ENCODE assay signal across 27 cellular contexts in the genomic region with DNA sequence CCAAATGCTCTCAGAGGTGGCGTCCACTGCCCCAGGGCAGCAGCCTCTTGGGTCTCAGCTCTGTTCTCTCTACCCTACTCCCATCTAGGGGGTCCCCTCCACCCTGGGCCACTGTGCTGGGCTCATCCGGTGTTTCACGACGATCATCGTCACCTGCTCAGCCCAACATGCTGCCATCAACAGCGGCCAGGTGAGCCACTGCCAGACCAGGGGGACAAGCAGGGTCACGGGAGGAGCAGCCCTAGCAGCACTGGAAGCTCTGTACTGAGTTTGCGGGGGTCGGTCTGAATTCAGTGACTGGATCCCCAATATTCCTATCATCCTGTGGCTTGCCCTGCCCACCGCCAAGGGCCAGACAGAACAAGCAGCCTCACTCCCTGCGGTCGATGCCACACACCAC. TPM values are rescaled to one million over a fixed set of nuclear protein-coding genes. Genes with fewer than 3 reads are reported as not detected.
"Had no signal": no experiment of that assay in that cellular context is flagged by ENCODE, and none has a peak within 500 bp of the region (broad histone marks: within the 10 kb centered on the region; RNA-seq: fewer than 3 reads in every experiment).

No MANE protein-coding gene starts in this region.

- H3K4me1 ChIP-seq: foreskin keratinocyte had no signal

- H3K27ac ChIP-seq: esophagus muscularis mucosa, foreskin keratinocyte, heart left ventricle, right lobe of liver, thyroid gland, upper lobe of right lung had no signal

- H3K36me3 ChIP-seq: esophagus muscularis mucosa, heart left ventricle, right lobe of liver, thyroid gland, upper lobe of right lung had no signal

- H3K4me3 Mint-ChIP-seq: activated naive CD4-positive, alpha-beta T cell treated with anti-CD3 and anti-CD28 coated beads, Interleukin-2, amount 10 ng/mL, durations not matched to agents 7 days and 5 days; activated naive CD8-positive, alpha-beta T cell treated with anti-CD3 and anti-CD28 coated beads, Interleukin-2, amount 10 ng/mL, durations not matched to agents 7 days and 5 days; activated T-helper 1 cell treated with anti-CD3 and anti-CD28 coated beads, Interleukin-12 subunit alpha, Interleukin-12 subunit beta, Interleukin-2, Interleukin-4 antibody, amounts not matched to agents 30 ng/mL and 10 ng/mL and 1 ng/mL, durations not matched to agents 14 hours and 24 hours and 36 hours; neural crest cell; stimulated activated memory B cell treated with anti-CD40 and anti-IgM and Interleukin-4, amounts not matched to agents 10 μg/mL and 1 μg/mL and 100 μg/mL, for 72 hours had no signal

- H3K9me3 Mint-ChIP-seq: activated naive CD4-positive, alpha-beta T cell treated with anti-CD3 and anti-CD28 coated beads, Interleukin-2, amount 10 ng/mL, durations not matched to agents 7 days and 5 days; activated naive CD8-positive, alpha-beta T cell treated with anti-CD3 and anti-CD28 coated beads, Interleukin-2, amount 10 ng/mL, durations not matched to agents 7 days and 5 days; activated T-helper 1 cell treated with anti-CD3 and anti-CD28 coated beads, Interleukin-12 subunit alpha, Interleukin-12 subunit beta, Interleukin-2, Interleukin-4 antibody, amounts not matched to agents 30 ng/mL and 10 ng/mL and 1 ng/mL, durations not matched to agents 14 hours and 24 hours and 36 hours; naive thymus-derived CD8-positive, alpha-beta T cell; neural crest cell; stimulated activated memory B cell treated with anti-CD40 and anti-IgM and Interleukin-4, amounts not matched to agents 10 μg/mL and 1 μg/mL and 100 μg/mL, for 72 hours; stimulated activated naive CD8-positive, alpha-beta T cell treated with anti-CD3 and anti-CD28 coated beads, Interleukin-15, amount 100 ng/mL, for 72 hours had no signal

- H3K27ac Mint-ChIP-seq: activated naive CD4-positive, alpha-beta T cell treated with anti-CD3 and anti-CD28 coated beads, Interleukin-2, amount 10 ng/mL, durations not matched to agents 7 days and 5 days; activated naive CD8-positive, alpha-beta T cell treated with anti-CD3 and anti-CD28 coated beads, Interleukin-2, amount 10 ng/mL, durations not matched to agents 7 days and 5 days; activated T-helper 1 cell treated with anti-CD3 and anti-CD28 coated beads, Interleukin-12 subunit alpha, Interleukin-12 subunit beta, Interleukin-2, Interleukin-4 antibody, amounts not matched to agents 30 ng/mL and 10 ng/mL and 1 ng/mL, durations not matched to agents 14 hours and 24 hours and 36 hours; naive thymus-derived CD8-positive, alpha-beta T cell; stimulated activated naive CD8-positive, alpha-beta T cell treated with anti-CD3 and anti-CD28 coated beads, Interleukin-15, amount 100 ng/mL, for 72 hours had no signal

- H3K36me3 Mint-ChIP-seq: activated naive CD4-positive, alpha-beta T cell treated with anti-CD3 and anti-CD28 coated beads, Interleukin-2, amount 10 ng/mL, durations not matched to agents 7 days and 5 days; activated naive CD8-positive, alpha-beta T cell treated with anti-CD3 and anti-CD28 coated beads, Interleukin-2, amount 10 ng/mL, durations not matched to agents 7 days and 5 days; naive thymus-derived CD8-positive, alpha-beta T cell; stimulated activated memory B cell treated with anti-CD40 and anti-IgM and Interleukin-4, amounts not matched to agents 10 μg/mL and 1 μg/mL and 100 μg/mL, for 72 hours had no signal

- ATAC-seq: foreskin keratinocyte; heart left ventricle; left cardiac atrium; left ventricle myocardium superior; naive thymus-derived CD8-positive, alpha-beta T cell; right lobe of liver; stimulated activated memory B cell treated with anti-CD40 and anti-IgM and Interleukin-4, amounts not matched to agents 10 μg/mL and 1 μg/mL and 100 μg/mL, for 72 hours; stimulated activated naive CD8-positive, alpha-beta T cell treated with anti-CD3 and anti-CD28 coated beads, Interleukin-15, amount 100 ng/mL, for 72 hours; upper lobe of right lung had no signal

- H3K4me3 ChIP-seq: esophagus muscularis mucosa, heart left ventricle, right lobe of liver, thyroid gland, upper lobe of right lung had no signal

- H3K9me3 ChIP-seq: esophagus muscularis mucosa, heart left ventricle, right lobe of liver, thyroid gland, upper lobe of right lung had no signal

- DNase-seq: activated CD4-positive, alpha-beta T cell treated with anti-CD3 and anti-CD28 coated beads for 4 hours; activated CD4-positive, alpha-beta T cell treated with anti-CD3 and anti-CD28 coated beads, Interleukin-2, amount 50 U/mL, for 4 hours; activated gamma-delta T cell; activated naive CD4-positive, alpha-beta T cell treated with anti-CD3 and anti-CD28 coated beads, Interleukin-2, amount 10 ng/mL, durations not matched to agents 7 days and 5 days; activated naive CD8-positive, alpha-beta T cell treated with anti-CD3 and anti-CD28 coated beads, Interleukin-2, amount 10 ng/mL, durations not matched to agents 7 days and 5 days; caudate nucleus; foreskin keratinocyte; heart left ventricle; islet precursor cell; left cardiac atrium; left ventricle myocardium superior; midbrain; occipital lobe; stimulated activated CD4-positive, alpha-beta T cell treated with anti-CD3 and anti-CD28 coated beads, Interleukin-4, amount 100 ng/mL, for 24 hours; stimulated activated naive CD8-positive, alpha-beta T cell treated with anti-CD3 and anti-CD28 coated beads, Interleukin-15, amount 100 ng/mL, for 72 hours; substantia nigra; T-helper 1 cell; thyroid gland; upper lobe of right lung had no signal

RNA-seq across cellular contexts. Expression of a gene that starts 16.0 kb away (rescaled TPM):
- total RNA-seq: esophagus muscularis mucosa, heart left ventricle, left cardiac atrium, left ventricle myocardium superior, neural crest cell, right lobe of liver, skeletal muscle tissue, thyroid gland, upper lobe of right lung had no signal
- polyA plus RNA-seq: heart left ventricle had no signal

RNA-seq across cellular contexts. Expression of a gene that starts 32.6 kb away (rescaled TPM):
- total RNA-seq: activated naive CD8-positive, alpha-beta T cell treated with anti-CD3 and anti-CD28 coated beads, Interleukin-2, amount 10 ng/mL, durations not matched to agents 7 days and 5 days; activated T-helper 1 cell treated with anti-CD3 and anti-CD28 coated beads, Interleukin-12 subunit alpha, Interleukin-12 subunit beta, Interleukin-2, Interleukin-4 antibody, amounts not matched to agents 30 ng/mL and 10 ng/mL and 1 ng/mL, durations not matched to agents 14 hours and 24 hours and 36 hours; chondrocyte; left ventricle myocardium superior; naive thymus-derived CD8-positive, alpha-beta T cell; neural crest cell had no signal
- polyA plus RNA-seq: naive thymus-derived CD8-positive, alpha-beta T cell had no signal

RNA-seq across cellular contexts. Expression of a gene that starts 46.8 kb away (rescaled TPM):
- total RNA-seq: activated naive CD8-positive, alpha-beta T cell treated with anti-CD3 and anti-CD28 coated beads, Interleukin-2, amount 10 ng/mL, durations not matched to agents 7 days and 5 days; activated T-helper 1 cell treated with anti-CD3 and anti-CD28 coated beads, Interleukin-12 subunit alpha, Interleukin-12 subunit beta, Interleukin-2, Interleukin-4 antibody, amounts not matched to agents 30 ng/mL and 10 ng/mL and 1 ng/mL, durations not matched to agents 14 hours and 24 hours and 36 hours; esophagus muscularis mucosa; heart left ventricle; left cardiac atrium; left ventricle myocardium superior; neural crest cell; right lobe of liver; skeletal muscle tissue; thyroid gland; upper lobe of right lung had no signal

RNA-seq across cellular contexts. Expression of a gene that starts 52.4 kb away (rescaled TPM):
- total RNA-seq: left ventricle myocardium superior, right lobe of liver, upper lobe of right lung had no signal
- polyA plus RNA-seq: naive thymus-derived CD8-positive, alpha-beta T cell had no signal
